8 cellular contexts compared by ENCODE assay signal in genomic region chr7:111752022-111752582, GRCh38.
DNase-seq lines count a peak whose midpoint lies in the region; ATAC-seq, FAIRE-seq and TF ChIP-seq lines count a peak whose summit lies in the region.

No MANE protein-coding gene starts in this region.

- no peak overlapping the region for H3K4me2 ChIP-seq in endothelial cell of umbilical vein (ENCODE audit: insufficient read depth, low read length)

- H3K27ac Mint-ChIP-seq in CD14-positive monocyte, result no peak overlapping the region
- H3K27ac Mint-ChIP-seq in activated CD4-positive, alpha-beta memory T cell treated with anti-CD3 and anti-CD28 coated beads, Interleukin-2, amount 10 ng/mL, durations not matched to agents 7 days and 5 days, result no peak overlapping the region
- no peak overlapping the region for H3K27ac Mint-ChIP-seq in natural killer cell

- H3K4me3 ChIP-seq in endothelial cell of umbilical vein (replicated peaks in 1 of 3; ENCODE audit: insufficient read depth in 1 of 3, low read depth in 1 of 3, low read length in 3 of 3) (no peak overlapping the region), tibial artery (no peak overlapping the region)

- H3K4me1 Mint-ChIP-seq in CD14-positive monocyte (no peaks in the 10 kb centered on the region), natural killer cell (no peaks in the 10 kb centered on the region)
- no peaks in the 10 kb centered on the region for H3K4me1 Mint-ChIP-seq in activated CD4-positive, alpha-beta memory T cell treated with anti-CD3 and anti-CD28 coated beads, Interleukin-2, amount 10 ng/mL, durations not matched to agents 7 days and 5 days

- no peak overlapping the region for H2AFZ ChIP-seq in endothelial cell of umbilical vein (ENCODE audit: low read depth, low read length)

- no peak for TF ChIP-seq POLR2A in endothelial cell of umbilical vein (IDR thresholded peaks at IDR 0.05; ENCODE audit: low read depth, low read length)

- no peak for FAIRE-seq in endothelial cell of umbilical vein (lab: Jason Lieb, UNC)

- intact Hi-C loops in CD14-positive monocyte (cut with micrococcal nuclease) (loop anchor here (5.0 to 10.0 kb wide), 3 partner anchors 660 to 1143 kb away; no protein-coding TSS in a partner anchor), endothelial cell of umbilical vein (cut with micrococcal nuclease) (loop anchor here (1.0 to 2.0 kb wide), 2 partner anchors 103 to 663 kb away; no protein-coding TSS in a partner anchor), natural killer cell (cut with micrococcal nuclease) (no loop called here), tibial artery (cut with DNase I; ENCODE audit: low total_unique reads) (no loop called here)

- TF ChIP-seq CTCF in CD14-positive monocyte (IDR thresholded peaks at IDR 0.05), result peak; percentile 84
- TF ChIP-seq CTCF in endothelial cell of umbilical vein (IDR thresholded peaks at IDR 0.05; ENCODE audit: extremely low read depth in 1 of 2, insufficient read depth in 1 of 2, low read depth in 1 of 2, low read length in 2 of 2), result peak; percentile 85 to 89
- TF ChIP-seq CTCF in natural killer cell (IDR thresholded peaks at IDR 0.05), result peak; percentile 35
- peak; percentile 46 to 47 for TF ChIP-seq CTCF in tibial artery (IDR thresholded peaks at IDR 0.05)

- peaks cover 0 to 1% (median 0%) of the 10 kb centered on the region in 3 donors for H3K27me3 Mint-ChIP-seq in CD14-positive monocyte (ENCODE audit: low read depth in 3 of 3)
- peaks cover 10% of the 10 kb centered on the region for H3K27me3 Mint-ChIP-seq in activated CD4-positive, alpha-beta memory T cell treated with anti-CD3 and anti-CD28 coated beads, Interleukin-2, amount 10 ng/mL, durations not matched to agents 7 days and 5 days
- peaks cover 0 to 5% of the 10 kb centered on the region in 2 donors for H3K27me3 Mint-ChIP-seq in natural killer cell (ENCODE audit: low read depth in 2 of 2)

- H3K36me3 ChIP-seq in endothelial cell of umbilical vein (ENCODE audit: control insufficient read depth in 2 of 2, extremely low read depth in 1 of 2, insufficient read depth in 2 of 2, low read length in 2 of 2) (peaks cover 8 to 16% of the 10 kb centered on the region in 2 experiments), tibial artery (peaks cover 0 to 3% (median 0%) of the 10 kb centered on the region in 3 donors)

- DNase-seq in CD14-positive monocyte (ENCODE audit: low spot score), result peak; percentile 59
- DNase-seq in NCI-H460 (ENCODE audit: extremely low read depth, low read depth), result peak; percentile 66
- DNase-seq in activated CD4-positive, alpha-beta memory T cell treated with anti-CD3 and anti-CD28 coated beads, Interleukin-2, amount 10 ng/mL, durations not matched to agents 7 days and 5 days, result peak; percentile 67
- peak; percentile 63 for DNase-seq in endothelial cell of umbilical vein (ENCODE audit: low read depth, low spot score)
- no peak for DNase-seq in natural killer cell
- peak in 1 of 2 donors; percentile 70 for DNase-seq in tibial artery

- no peaks in the 10 kb centered on the region for H3K9me3 ChIP-seq in endothelial cell of umbilical vein (replicated peaks; ENCODE audit: control insufficient read depth, insufficient read depth, low read length)
- H3K9me3 ChIP-seq in tibial artery, result no peaks in the 10 kb centered on the region

- no TSS peak for BruUV-seq in endothelial cell of umbilical vein (replicated peaks; lab: Mats Ljungman, UMichigan)

- H3K27ac ChIP-seq in endothelial cell of umbilical vein (ENCODE audit: insufficient read depth, low read depth, low read length) (no peak overlapping the region), tibial artery (no peak overlapping the region)

- H3K4me1 ChIP-seq in endothelial cell of umbilical vein (ENCODE audit: control insufficient read depth, extremely low read depth, insufficient read depth, low read length) (no peaks in the 10 kb centered on the region), tibial artery (peaks cover 0 to 8% (median 3%) of the 10 kb centered on the region in 4 donors)

- no peaks in the 10 kb centered on the region for H3K27me3 ChIP-seq in endothelial cell of umbilical vein (ENCODE audit: control insufficient read depth in 2 of 2, insufficient read depth in 2 of 2, low read length in 2 of 2)
- H3K27me3 ChIP-seq in tibial artery, result no peaks in the 10 kb centered on the region

- no peak overlapping the region for H3K9ac ChIP-seq in endothelial cell of umbilical vein (replicated peaks; ENCODE audit: extremely low read depth, insufficient read depth, low read length)

- CTCF ChIA-PET in activated CD4-positive, alpha-beta memory T cell treated with anti-CD3 and anti-CD28 coated beads, Interleukin-2, amount 10 ng/mL, durations not matched to agents 7 days and 5 days (lab: Charles Lee), result interaction anchor here (0.6 to 3.8 kb wide), 10 partner anchors 9 to 1101 kb away, joined by 3 to 12 read pairs (median 4); no protein-coding TSS in a partner anchor
- CTCF ChIA-PET in endothelial cell of umbilical vein (lab: Charles Lee), result interaction anchor here (0.6 to 3.2 kb wide), 17 partner anchors 8 to 744 kb away, joined by 3 to 29 read pairs (median 4); no protein-coding TSS in a partner anchor

- H3K36me3 Mint-ChIP-seq in CD14-positive monocyte (no peaks in the 10 kb centered on the region), natural killer cell (no peaks in the 10 kb centered on the region)
- H3K36me3 Mint-ChIP-seq in activated CD4-positive, alpha-beta memory T cell treated with anti-CD3 and anti-CD28 coated beads, Interleukin-2, amount 10 ng/mL, durations not matched to agents 7 days and 5 days (ENCODE audit: low read depth), result no peaks in the 10 kb centered on the region

- H3K9me3 Mint-ChIP-seq in CD14-positive monocyte (peaks cover 0 to 6% (median 0%) of the 10 kb centered on the region in 7 donors), natural killer cell (no peaks in the 10 kb centered on the region)
- no peaks in the 10 kb centered on the region for H3K9me3 Mint-ChIP-seq in activated CD4-positive, alpha-beta memory T cell treated with anti-CD3 and anti-CD28 coated beads, Interleukin-2, amount 10 ng/mL, durations not matched to agents 7 days and 5 days

- H3K79me2 ChIP-seq in endothelial cell of umbilical vein (ENCODE audit: control insufficient read depth, insufficient read depth, low read length), result no peaks in the 10 kb centered on the region

- H3K9me1 ChIP-seq in endothelial cell of umbilical vein (replicated peaks; ENCODE audit: control insufficient read depth, extremely low read depth, insufficient read depth, low read length), result no peaks in the 10 kb centered on the region

- ATAC-seq in GM19023 (IDR thresholded peaks at IDR 0.05; ENCODE audit: unreplicated experiment), result peak; percentile 96
- peak; percentile 96 for ATAC-seq in HG03175 (IDR thresholded peaks at IDR 0.05; ENCODE audit: unreplicated experiment)
- ATAC-seq in natural killer cell, result peak; percentile 34 to 65 (median 57)

- POLR2A ChIA-PET in activated CD4-positive, alpha-beta memory T cell treated with anti-CD3 and anti-CD28 coated beads, Interleukin-2, amount 10 ng/mL, durations not matched to agents 7 days and 5 days (lab: Charles Lee), result no interaction called here
- POLR2A ChIA-PET in endothelial cell of umbilical vein (lab: Charles Lee), result interaction anchor here (0.6 kb wide), 1 partner anchor 14 kb away, joined by 5 read pairs; no protein-coding TSS in a partner anchor

- no peak overlapping the region for H3K4me3 Mint-ChIP-seq in CD14-positive monocyte
- no peak overlapping the region for H3K4me3 Mint-ChIP-seq in activated CD4-positive, alpha-beta memory T cell treated with anti-CD3 and anti-CD28 coated beads, Interleukin-2, amount 10 ng/mL, durations not matched to agents 7 days and 5 days
- no peak overlapping the region for H3K4me3 Mint-ChIP-seq in natural killer cell

- H4K20me1 ChIP-seq in endothelial cell of umbilical vein (replicated peaks; ENCODE audit: control insufficient read depth, extremely low read depth, insufficient read depth, low read length), result no peaks in the 10 kb centered on the region

- dilution Hi-C loops in endothelial cell of umbilical vein (cut with MboI; ENCODE audit: extremely low pct_ligation_motif_present, low sequenced_read_pairs), result loop anchor here (25.0 kb wide), 1 partner anchor 660 kb away; no protein-coding TSS in a partner anchor

TF ChIP-seq in endothelial cell of umbilical vein, 7 proteins besides CTCF, POLR2A, EP300 and RAD21:
- no peak for TF ChIP-seq GATA2 (IDR thresholded peaks at IDR 0.05; ENCODE audit: insufficient read depth, insufficient read length, low read depth, low read length)
- TF ChIP-seq EZH2 (IDR thresholded peaks at IDR 0.05; ENCODE audit: borderline replicate concordance, low read depth, low read length, severe bottlenecking), result no peak
- TF ChIP-seq MAX (IDR thresholded peaks at IDR 0.05; ENCODE audit: insufficient read depth, insufficient read length), result no peak
- no peak for TF ChIP-seq FOS (IDR thresholded peaks at IDR 0.05; ENCODE audit: borderline replicate concordance, insufficient read depth, low read length)

Comparison
In these comparisons a context has a peak if more than half of its experiments do, and no peak if none do; other contexts are left out.
1. CTCF ChIP-seq: peak in every context shown above with its lines; median percentile 87 in endothelial cell of umbilical vein; 84 in CD14-positive monocyte; 46 in tibial artery; 35 in natural killer cell.
2. intact Hi-C loops: an anchor here in CD14-positive monocyte (5.0 to 10.0 kb wide) and endothelial cell of umbilical vein (1.0 to 2.0 kb wide); none called in natural killer cell and tibial artery.